Comparison of ENCODE assay signal across 23 cellular contexts in the genomic region with DNA sequence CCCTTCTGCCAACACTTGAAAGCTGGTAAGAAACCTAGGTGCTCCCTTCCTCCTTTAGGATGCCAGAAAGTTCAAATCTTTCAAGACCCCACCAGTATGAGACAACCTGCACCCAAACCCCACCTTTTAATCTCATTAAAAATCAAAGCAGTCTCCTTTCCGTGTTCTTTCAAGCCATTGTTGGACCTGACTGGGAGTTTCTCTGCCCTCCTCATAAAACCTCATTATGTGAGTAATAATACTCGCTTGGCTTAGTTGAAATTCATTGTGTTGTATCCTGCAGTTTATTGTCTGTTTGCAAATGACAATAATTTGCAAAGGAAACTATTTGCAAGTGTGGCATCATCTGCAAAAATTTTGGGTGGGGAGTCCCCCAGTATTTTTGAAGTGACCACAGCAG.
"Had no signal": no experiment of that assay in that cellular context is flagged by ENCODE, and none has a peak within 500 bp of the region (broad histone marks: within the 10 kb centered on the region; RNA-seq: fewer than 3 reads in every experiment).

No MANE protein-coding gene starts in this region.

- H3K36me3 ChIP-seq: SJSA1 had no signal

- ATAC-seq: Panc1 had no signal

- H3K9me3 ChIP-seq: SJSA1 had no signal

- H3K4me3 ChIP-seq: SJSA1, SK-N-MC had no signal

- H3K27me3 ChIP-seq: SJSA1 had no signal

- DNase-seq: KBM-7, MV-4-11, NCI-H1048, NCI-H1105, NCI-H1417, NCI-H1436 treated with DMSO at 0.1 percent for 48 hours, NCI-H1694, NCI-H187 treated with DMSO at 0.1 percent for 48 hours, NCI-H2029 treated with DMSO at 0.1 percent for 48 hours, NCI-H2171 treated with DMSO at 0.1 percent for 48 hours, NCI-H345, NCI-H446 treated with DMSO at 0.1 percent for 48 hours, NCI-H510A treated with DMSO at 0.1 percent for 48 hours, NCI-H526, NCI-H82, Right ventricle myocardium superior, SIG-M5, T-helper 1 cell, T-helper 2 cell had no signal

- H3K27ac ChIP-seq: HL-60, SJSA1, SK-N-MC had no signal
